Comparison of ENCODE assay signal across 19 cellular contexts in the genomic region with DNA sequence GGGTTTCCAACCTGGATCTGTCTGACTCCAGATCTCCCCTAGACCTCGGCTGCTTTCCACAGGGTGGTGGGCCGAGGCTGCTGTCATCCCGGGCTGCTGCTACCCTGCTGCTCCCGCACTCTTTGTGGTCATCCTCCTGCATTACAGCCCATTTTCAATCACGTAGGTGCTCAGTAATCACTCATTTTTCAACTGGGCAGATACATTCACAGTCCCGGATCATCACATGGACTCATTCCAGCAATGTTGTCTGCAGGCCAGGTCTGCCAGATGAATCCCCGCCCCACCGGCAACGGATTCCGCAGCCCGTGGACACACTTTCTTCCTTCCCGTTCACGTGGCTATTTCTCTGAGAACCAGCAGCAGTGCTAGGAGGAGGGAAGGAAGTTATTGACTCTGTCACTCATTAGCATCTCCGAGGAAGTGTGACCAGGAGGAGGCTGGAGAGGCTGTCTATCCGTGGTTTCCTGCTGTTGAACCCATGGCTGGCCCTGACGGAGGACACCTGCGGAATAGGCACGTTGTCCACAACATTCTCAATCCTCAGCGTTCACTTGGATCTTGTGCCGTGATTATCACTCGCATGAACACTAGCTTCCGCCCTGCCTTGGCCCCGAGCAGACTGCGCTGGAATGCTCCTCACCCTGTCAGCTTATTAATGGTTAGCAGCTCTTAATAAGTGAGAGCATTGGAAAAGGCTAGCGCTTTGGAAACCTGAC. TPM values are rescaled to one million over a fixed set of nuclear protein-coding genes. Genes with fewer than 3 reads are reported as not detected.
DNase-seq lines count a peak whose midpoint lies in the region; ATAC-seq, FAIRE-seq and TF ChIP-seq lines count a peak whose summit lies in the region.
"Had no signal": no experiment of that assay in that cellular context is flagged by ENCODE, and none has a peak within 500 bp of the region (broad histone marks: within the 10 kb centered on the region; RNA-seq: fewer than 3 reads in every experiment).

No MANE protein-coding gene starts in this region.

- H2AFZ ChIP-seq in K562 (ENCODE audit: low read depth, low read length) = no peak overlapping the region
- H2AFZ ChIP-seq: hepatocyte had no signal

- TF ChIP-seq POLR2A in K562 (conservative IDR thresholded peaks at IDR 0.05) = no peak
- TF ChIP-seq POLR2A in GM12892 (IDR thresholded peaks at IDR 0.05; ENCODE audit: low read depth, low read length) = no peak

- H3K27ac Mint-ChIP-seq in nephron progenitor cell = peak overlapping the region; percentile 46
- H3K27ac Mint-ChIP-seq: memory B cell had no signal

- H3K27me3 ChIP-seq in K562 (ENCODE audit: control insufficient read depth in 2 of 2, insufficient read depth in 2 of 2, low read length in 2 of 2) (peaks cover 21 to 32% of the 10 kb centered on the region in 2 experiments), psoas muscle (ENCODE audit: insufficient read depth in 3 of 3, low read length in 2 of 3) (peaks cover 0 to 2% (median 0%) of the 10 kb centered on the region in 3 donors)
- H3K27me3 ChIP-seq: hepatocyte had no signal

- no peak overlapping the region for H3K9ac ChIP-seq in K562 (ENCODE audit: insufficient read depth in 1 of 2, low read depth in 2 of 2, low read length in 2 of 2)

- no TSS peak for BruUV-seq in K562 (replicated peaks; lab: Mats Ljungman, UMichigan)

- TF ChIP-seq CTCF in K562 (IDR thresholded peaks at IDR 0.05 in 2 of 3, conservative IDR thresholded peaks at IDR 0.05 in 1 of 3; ENCODE audit: insufficient read depth in 2 of 3, low read depth in 1 of 3, low read length in 3 of 3) (no peak), nephron progenitor cell (IDR thresholded peaks at IDR 0.05) (no peak), psoas muscle (IDR thresholded peaks at IDR 0.05) (no peak)

- in situ Hi-C loops in K562 (cut with MboI) = no loop called here

- CTCF ChIA-PET in K562 (lab: Yijun Ruan, JAX; ENCODE audit: low intra/inter-chr PET ratio) = no interaction called here

- H3K4me1 ChIP-seq in K562 (replicated peaks in 1 of 2; ENCODE audit: control insufficient read depth in 2 of 2, insufficient read depth in 2 of 2, low read length in 2 of 2) (no peaks in the 10 kb centered on the region), psoas muscle (no peaks in the 10 kb centered on the region)

- H3K36me3 Mint-ChIP-seq in nephron progenitor cell (ENCODE audit: low read depth) = no peaks in the 10 kb centered on the region

- H3K9me1 ChIP-seq in K562 (ENCODE audit: control insufficient read depth, insufficient read depth, low read length) = no peaks in the 10 kb centered on the region

- no peaks in the 10 kb centered on the region for H3K9me3 Mint-ChIP-seq in nephron progenitor cell
- H3K9me3 Mint-ChIP-seq: activated naive CD8-positive, alpha-beta T cell treated with anti-CD3 and anti-CD28 coated beads, Interleukin-2, amount 50 U/mL, for 24 hours had no signal

- peaks cover 5% of the 10 kb centered on the region for H3K4me1 Mint-ChIP-seq in nephron progenitor cell
- H3K4me1 Mint-ChIP-seq: activated naive CD8-positive, alpha-beta T cell treated with anti-CD3 and anti-CD28 coated beads, Interleukin-2, amount 50 U/mL, for 24 hours had no signal

- intact Hi-C loops in K562 (cut with micrococcal nuclease) = no loop called here
- intact Hi-C loops in left ventricle myocardium superior (cut with micrococcal nuclease) = no loop called here
- intact Hi-C loops in psoas muscle (cut with DNase I) = no loop called here

- H4K20me1 ChIP-seq in K562 (replicated peaks; ENCODE audit: control insufficient read depth, insufficient read depth, low read length) = peaks cover 2% of the 10 kb centered on the region; the same call in 1 of the 2 replicates

- no peak overlapping the region for H3K27ac ChIP-seq in K562 (ENCODE audit: extremely low read depth, low read depth, low read length)
- H3K27ac ChIP-seq in psoas muscle = no peak overlapping the region
- H3K27ac ChIP-seq: hepatocyte had no signal

- H3K79me2 ChIP-seq in K562 (ENCODE audit: control insufficient read depth, insufficient read depth, low read length) = no peaks in the 10 kb centered on the region
- H3K79me2 ChIP-seq: hepatocyte had no signal

- POLR2A ChIA-PET in K562 (lab: Yijun Ruan, JAX) = no interaction called here

- FAIRE-seq in K562 (lab: Jason Lieb, UNC) = no peak
- FAIRE-seq in GM12892 (lab: Jason Lieb, UNC) = no peak
- FAIRE-seq: H54, RCC 7860 had no signal

- TF ChIP-seq EP300 in K562 (IDR thresholded peaks at IDR 0.05; ENCODE audit: low read length) = no peak

- no peak for TF ChIP-seq RAD21 in K562 (CRISPR knock-in tag; conservative IDR thresholded peaks at IDR 0.05 in 1 of 2, IDR thresholded peaks at IDR 0.05 in 1 of 2)

- no peaks in the 10 kb centered on the region for H3K9me3 ChIP-seq in K562 (replicated peaks; ENCODE audit: control insufficient read depth, insufficient read depth, low read depth, low read length)
- no peaks in the 10 kb centered on the region for H3K9me3 ChIP-seq in psoas muscle

- H3K27me3 Mint-ChIP-seq in nephron progenitor cell (ENCODE audit: low read depth, poor library complexity) = peaks cover 4% of the 10 kb centered on the region

- H3K4me3 ChIP-seq in K562 (no peak overlapping the region), psoas muscle (no peak overlapping the region)
- H3K4me3 ChIP-seq: hepatocyte had no signal

- no peaks in the 10 kb centered on the region for H3K36me3 ChIP-seq in K562 (ENCODE audit: control insufficient read depth, insufficient read depth, low read length)
- no peaks in the 10 kb centered on the region for H3K36me3 ChIP-seq in psoas muscle (ENCODE audit: insufficient read depth in 1 of 2, low read depth in 1 of 2)

- peak; percentile 48; the same call in 2 of the 3 replicates for ATAC-seq in K562
- ATAC-seq in left ventricle myocardium superior = peak; percentile 54
- ATAC-seq in GM21381 (IDR thresholded peaks at IDR 0.05; ENCODE audit: unreplicated experiment) = no peak
- no peak for ATAC-seq in psoas muscle
- ATAC-seq: activated naive CD8-positive, alpha-beta T cell treated with anti-CD3 and anti-CD28 coated beads, Interleukin-2, amount 50 U/mL, for 24 hours had no signal

- DNase-seq in CD1c-positive myeloid dendritic cell (ENCODE audit: extremely low spot score) (peak; percentile 28), K562 (ENCODE audit: extremely low read depth in 1 of 4, low spot score in 3 of 4) (peak in 1 of 4 experiments; percentile 13), left ventricle myocardium superior (no peak), nephron progenitor cell (no peak), GM12892 (ENCODE audit: insufficient read length) (no peak), psoas muscle (no peak), NCI-H128 (lab: John Stamatoyannopoulos, UW; ENCODE audit: unreplicated experiment) (no peak)
- DNase-seq: activated naive CD8-positive, alpha-beta T cell treated with anti-CD3 and anti-CD28 coated beads, Interleukin-2, amount 50 U/mL, for 24 hours; central memory CD4-positive, alpha-beta T cell; KG1; NCI-H187; NCI-H524 treated with DMSO at 0.1 percent for 48 hours; stimulated activated CD4-positive, alpha-beta T cell treated with anti-CD3 and anti-CD28 coated beads, Interleukin-12 subunit alpha, Interleukin-12 subunit beta, amount 100 ng/mL, for 4 hours; T-helper 1 cell had no signal

- H3K4me2 ChIP-seq in K562 (ENCODE audit: insufficient read depth, low read length) = no peak overlapping the region
- H3K4me2 ChIP-seq: hepatocyte had no signal

- 9% methylated on average over 23 of the region's 25 CpGs for WGBS in K562 (ENCODE audit: insufficient coverage, low coverage, missing lambda C conversion rate)
- 47 to 56% (median 53%) methylated on average over 25 of the region's 25 CpGs for WGBS in psoas muscle, 3 donors

- H3K4me3 Mint-ChIP-seq in nephron progenitor cell = no peak overlapping the region
- H3K4me3 Mint-ChIP-seq: activated naive CD8-positive, alpha-beta T cell treated with anti-CD3 and anti-CD28 coated beads, Interleukin-2, amount 50 U/mL, for 24 hours; memory B cell had no signal

RNA-seq across cellular contexts. Expression of gene ZCCHC14, which starts 14.7 kb away (rescaled TPM):
- total RNA-seq in K562 (2011; cell fraction: chromatin; rRNA removed; ENCODE audit: low replicate concordance) = 12.3 and 12.8 TPM in 2 replicates
- total RNA-seq in K562 (2011; cell fraction: nucleolus; rRNA removed) = 8.2 and 10.7 TPM in 2 replicates
- total RNA-seq in K562 (2011; cell fraction: nucleoplasm; rRNA removed) = 7.7 and 8.7 TPM in 2 replicates
- 3.0 and 3.6 TPM in 2 replicates for total RNA-seq in K562 (2014; rRNA removed)
- 2.1 and 2.3 TPM in 2 replicates for total RNA-seq in K562 (2014; rRNA removed; fragmentation: Illumina TruSeq; extraction: Trizol)
- 2.9 and 3.3 TPM in 2 replicates for total RNA-seq in K562 (2015; rRNA removed; fragmentation: Illumina TruSeq; extraction: Trizol)
- 12.4 and 12.8 TPM in 2 replicates for total RNA-seq in K562 (2021)
- polyA plus RNA-seq in K562 (2011; rRNA removed) = 1.8 and 2.4 TPM in 2 replicates
- polyA plus RNA-seq in K562 (2011; cell fraction: cytosol; rRNA removed) = 1.9 and 2.9 TPM in 2 replicates
- polyA plus RNA-seq in K562 (2011; cell fraction: nucleus; rRNA removed) = 8.2 and 15.7 TPM in 2 replicates
- polyA plus RNA-seq in K562 (2012) = 7.3 and 8.2 TPM in 2 replicates
- 5.9 and 6.0 TPM in 2 replicates for polyA plus RNA-seq in K562 (2014; fragmentation: Illumina TruSeq; extraction: Trizol)
- 1 to 10 TPM; 1.5 TPM for polyA plus RNA-seq in K562 (2014; fragmentation: Nextera tagmentation; extraction: Ambion mirVana)
- 5.1 and 5.5 TPM in 2 replicates for polyA plus RNA-seq in K562 (2014; rRNA removed)
- 2.8 and 3.0 TPM in 2 replicates for polyA minus RNA-seq in K562 (2011; rRNA and poly(A)+ RNA removed)
- 5.0 and 7.8 TPM in 2 replicates for polyA minus RNA-seq in K562 (2011; cell fraction: cytosol; rRNA and poly(A)+ RNA removed)
- 6.2 and 6.7 TPM in 2 replicates for polyA minus RNA-seq in K562 (2011; cell fraction: nucleus; rRNA and poly(A)+ RNA removed)
- 16.7 TPM for total RNA-seq in left ventricle myocardium superior
- polyA plus RNA-seq in GM12892 (2012; ENCODE audit: missing spikeins) = 0.30 TPM
- 10 to 100 TPM; 14.6 to 17.3 (median 15.8) TPM for total RNA-seq in psoas muscle
- 10 to 100 TPM in 1 of 3 donors, 1 to 10 TPM in 2; 5.8 to 12.1 (median 6.0) TPM for polyA plus RNA-seq in psoas muscle

Comparison
In these comparisons a context has a peak if more than half of its experiments do, and no peak if none do; other contexts are left out.
1. ATAC-seq: peak in K562 (single experiment) and left ventricle myocardium superior (single experiment); none in GM21381 (single experiment) and psoas muscle (0 of 4).